ENCODE assay signal across 18 cellular contexts in the genomic region with DNA sequence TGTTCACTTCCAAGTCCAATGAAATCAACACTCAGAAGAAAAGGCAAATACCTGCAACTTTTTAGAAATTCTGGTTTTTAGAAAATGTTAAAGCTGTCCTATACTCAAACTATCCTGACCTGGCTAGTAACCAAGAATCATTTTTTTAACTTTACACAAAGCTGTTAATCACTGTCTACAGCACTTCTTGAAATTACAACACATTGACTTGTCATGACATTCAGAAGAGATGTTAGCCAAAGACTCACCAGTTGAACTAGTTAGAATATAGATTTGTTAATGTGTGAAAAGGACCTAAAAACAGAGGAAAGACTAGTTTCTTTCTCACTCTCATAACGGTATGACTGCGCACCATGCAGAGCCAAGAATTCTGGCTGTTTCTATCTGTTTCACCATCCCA.
A peak's percentile ranks its signal among the peaks of the same experiment; 100 is the strongest.
DNase-seq lines count a peak whose midpoint lies in the region; FAIRE-seq and TF ChIP-seq lines count a peak whose summit lies in the region.
"Had no signal": no experiment of that assay in that cellular context is flagged by ENCODE, and none has a peak within 500 bp of the region (broad histone marks: within the 10 kb centered on the region; RNA-seq: fewer than 3 reads in every experiment).

No MANE protein-coding gene starts in this region.

- H2AK5ac ChIP-seq in neuronal stem cell (ENCODE audit: low read depth, low read length): no peak overlapping the region

- H3K4me3 ChIP-seq in mammary epithelial cell (replicated peaks in 1 of 3; ENCODE audit: insufficient read depth in 1 of 3, low read depth in 2 of 3, low read length in 3 of 3): no peak overlapping the region
- H3K4me3 ChIP-seq in bronchial epithelial cell (ENCODE audit: low read depth, low read length): no peak overlapping the region
- H3K4me3 ChIP-seq in osteoblast (ENCODE audit: insufficient read depth, low read length): no peak overlapping the region
- no peak overlapping the region for H3K4me3 ChIP-seq in neuronal stem cell (ENCODE audit: low read length in 2 of 2)
- H3K4me3 ChIP-seq: HAP-1 had no signal

- in situ Hi-C loops in mammary epithelial cell (cut with MboI; ENCODE audit: low sequenced_read_pairs in 2 of 2): no loop called here

- no peak overlapping the region for H2BK12ac ChIP-seq in neuronal stem cell (ENCODE audit: low read length)

- H3K9ac ChIP-seq in mammary epithelial cell (ENCODE audit: insufficient read depth, low read length): no peak overlapping the region
- H3K9ac ChIP-seq in neuronal stem cell (ENCODE audit: low read depth, low read length, poor library complexity): no peak overlapping the region

- H2BK15ac ChIP-seq in neuronal stem cell (ENCODE audit: low read length): no peak overlapping the region

- H3K27me3 ChIP-seq in mammary epithelial cell (ENCODE audit: insufficient read depth, low read length) (no peaks in the 10 kb centered on the region), bronchial epithelial cell (ENCODE audit: control insufficient read depth, insufficient read depth, low read length) (no peaks in the 10 kb centered on the region), osteoblast (ENCODE audit: insufficient read depth, low read length) (no peaks in the 10 kb centered on the region), neuronal stem cell (ENCODE audit: control insufficient read depth in 3 of 3, insufficient read depth in 3 of 3, low read depth in 1 of 3, low read length in 3 of 3) (no peaks in the 10 kb centered on the region)

- BruUV-seq in mammary epithelial cell (replicated peaks; lab: Mats Ljungman, UMichigan) (no TSS peak), MCF 10A (replicated peaks; lab: Mats Ljungman, UMichigan) (no TSS peak)

- no peaks in the 10 kb centered on the region for H4K20me1 ChIP-seq in mammary epithelial cell (ENCODE audit: insufficient read depth, low read length)
- H4K20me1 ChIP-seq in osteoblast (ENCODE audit: insufficient read depth, low read length): no peaks in the 10 kb centered on the region

- no peak overlapping the region for H3K4me3 Mint-ChIP-seq in MCF 10A (ENCODE audit: unreplicated experiment)
- H3K4me3 Mint-ChIP-seq: CD14-positive monocyte had no signal

- H3K79me2 ChIP-seq in mammary epithelial cell (ENCODE audit: insufficient read depth, low read length) (no peaks in the 10 kb centered on the region), osteoblast (ENCODE audit: insufficient read depth, low read length) (no peaks in the 10 kb centered on the region)

- H3K27ac ChIP-seq in mammary epithelial cell (ENCODE audit: insufficient read depth, low read depth, low read length): peak overlapping the region; percentile 38
- H3K27ac ChIP-seq in osteoblast (ENCODE audit: low read depth, low read length): peak overlapping the region; percentile 82
- no peak overlapping the region for H3K27ac ChIP-seq in neuronal stem cell (replicated peaks; ENCODE audit: low read length)

- H3K18ac ChIP-seq in neuronal stem cell (ENCODE audit: low read length): no peak overlapping the region

- WGBS in mammary epithelial cell (ENCODE audit: low coverage, missing lambda C conversion rate): 100% methylated on average over 2 of the region's 2 CpGs
- no CpG with 5 or more reads among the region's 2 CpGs for WGBS in neuronal stem cell (ENCODE audit: extremely low coverage in 2 of 2, insufficient read length in 2 of 2, insufficient replicate concordance in 1 of 2), 2 donors

- no peaks in the 10 kb centered on the region for H3K79me1 ChIP-seq in neuronal stem cell (ENCODE audit: low read depth, low read length)

- peak; percentile 37 for DNase-seq in mammary epithelial cell
- DNase-seq in MCF 10A (ENCODE audit: unreplicated experiment): no peak
- DNase-seq in bronchial epithelial cell (ENCODE audit: low read depth): peak; percentile 70
- no peak for DNase-seq in osteoblast (ENCODE audit: insufficient read length, low spot score, missing footprints)
- DNase-seq in NCI-H2227 (lab: John Stamatoyannopoulos, UW; ENCODE audit: unreplicated experiment): no peak
- DNase-seq in hippocampal formation (lab: John Stamatoyannopoulos, UW): no peak
- no peak for DNase-seq in neuronal stem cell (ENCODE audit: low spot score)
- no peak for DNase-seq in RPMI8226
- DNase-seq: 8988T, COR-L47, DMS153, EL, NCI-H1436 treated with DMSO at 0.1 percent for 48 hours, NCI-H2107, NCI-H446, SHP77 had no signal

- H2AFZ ChIP-seq in mammary epithelial cell (ENCODE audit: low read depth, low read length) (no peak overlapping the region), osteoblast (ENCODE audit: low read length) (peak overlapping the region; percentile 18), neuronal stem cell (ENCODE audit: low read length) (no peak overlapping the region)

- H3K4me1 ChIP-seq in mammary epithelial cell (ENCODE audit: insufficient read depth, low read length): peaks cover 28% of the 10 kb centered on the region
- H3K4me1 ChIP-seq in osteoblast (ENCODE audit: insufficient read depth, low read length): peaks cover 46% of the 10 kb centered on the region
- H3K4me1 ChIP-seq in neuronal stem cell (ENCODE audit: control insufficient read depth in 2 of 2, insufficient read depth in 1 of 2, low read depth in 1 of 2, low read length in 2 of 2): peaks cover 3 to 4% of the 10 kb centered on the region in 2 donors
- H3K4me1 ChIP-seq: HAP-1 had no signal

- H3K36me3 Mint-ChIP-seq in MCF 10A (ENCODE audit: insufficient read depth, unreplicated experiment): no peaks in the 10 kb centered on the region
- H3K36me3 Mint-ChIP-seq: CD14-positive monocyte had no signal

- H4K8ac ChIP-seq in neuronal stem cell (ENCODE audit: low read depth, low read length): no peak overlapping the region

- H3K4me1 Mint-ChIP-seq in MCF 10A (ENCODE audit: insufficient read depth, unreplicated experiment): peaks cover 28% of the 10 kb centered on the region
- H3K4me1 Mint-ChIP-seq: CD14-positive monocyte had no signal

- H3K36me3 ChIP-seq in mammary epithelial cell (ENCODE audit: insufficient read depth, low read length): no peaks in the 10 kb centered on the region
- H3K36me3 ChIP-seq in bronchial epithelial cell (ENCODE audit: control insufficient read depth, insufficient read depth, low read length): no peaks in the 10 kb centered on the region
- no peaks in the 10 kb centered on the region for H3K36me3 ChIP-seq in osteoblast (ENCODE audit: insufficient read depth, low read length)
- H3K36me3 ChIP-seq in neuronal stem cell (replicated peaks in 1 of 2; ENCODE audit: control insufficient read depth in 2 of 2, insufficient read depth in 2 of 2, low read length in 2 of 2): no peaks in the 10 kb centered on the region
- H3K36me3 ChIP-seq: HAP-1 had no signal

- POLR2A ChIA-PET in MCF 10A (lab: Yijun Ruan, JAX): interaction anchor here (0.7 kb wide), 1 partner anchor 34 kb away, joined by 3 read pairs; no protein-coding TSS in a partner anchor

- H3K9me3 ChIP-seq in mammary epithelial cell (replicated peaks; ENCODE audit: insufficient read depth, low read length) (peaks cover 6% of the 10 kb centered on the region), osteoblast (ENCODE audit: low read depth, low read length) (no peaks in the 10 kb centered on the region), neuronal stem cell (replicated peaks in 1 of 2; ENCODE audit: control insufficient read depth in 2 of 2, insufficient read depth in 1 of 2, low read depth in 1 of 2, low read length in 2 of 2) (no peaks in the 10 kb centered on the region)
- H3K9me3 ChIP-seq: HAP-1 had no signal

- dilution Hi-C loops in mammary epithelial cell (cut with HindIII; ENCODE audit: low sequenced_read_pairs): no loop called here

- TF ChIP-seq CTCF in mammary epithelial cell (conservative IDR thresholded peaks at IDR 0.05 in 1 of 2, IDR thresholded peaks at IDR 0.05 in 1 of 2; ENCODE audit: extremely low read depth in 1 of 2, insufficient read depth in 1 of 2, low read depth in 1 of 2, low read length in 2 of 2) (no peak), MCF 10A (IDR thresholded peaks at IDR 0.05; ENCODE audit: unreplicated experiment) (no peak), bronchial epithelial cell (IDR thresholded peaks at IDR 0.05; ENCODE audit: insufficient read depth, low read length, severe bottlenecking) (no peak), osteoblast (IDR thresholded peaks at IDR 0.05; ENCODE audit: extremely low read depth, low read depth, low read length) (no peak)

- H3K23ac ChIP-seq in neuronal stem cell (ENCODE audit: low read depth, low read length, poor library complexity): no peak overlapping the region

- H2BK5ac ChIP-seq in neuronal stem cell (ENCODE audit: low read length): no peak overlapping the region

- H3K4me2 ChIP-seq in mammary epithelial cell (ENCODE audit: insufficient read depth, low read depth, low read length): peak overlapping the region; percentile 55
- peak overlapping the region; percentile 64 for H3K4me2 ChIP-seq in osteoblast (ENCODE audit: insufficient read depth, low read length)
- no peak overlapping the region for H3K4me2 ChIP-seq in neuronal stem cell (ENCODE audit: insufficient read depth, low read length, poor library complexity, severe bottlenecking)

- CTCF ChIA-PET in mammary epithelial cell (lab: Charles Lee; ENCODE audit: low non-redundant PET) (no interaction called here), MCF 10A (lab: Yijun Ruan, JAX) (no interaction called here)

- H2BK120ac ChIP-seq in neuronal stem cell (ENCODE audit: low read depth, low read length): no peak overlapping the region

- H3K14ac ChIP-seq in neuronal stem cell (ENCODE audit: low read length): no peak overlapping the region

- intact Hi-C loops in mammary epithelial cell (cut with micrococcal nuclease): no loop called here
- intact Hi-C loops in MCF 10A (cut with micrococcal nuclease): no loop called here

- no peak overlapping the region for H3K4ac ChIP-seq in neuronal stem cell (ENCODE audit: low read length)

- no peak overlapping the region for H4K91ac ChIP-seq in neuronal stem cell (ENCODE audit: low read depth, low read length, poor library complexity)

- H3K9me3 Mint-ChIP-seq in MCF 10A (ENCODE audit: unreplicated experiment): no peaks in the 10 kb centered on the region

- no peaks in the 10 kb centered on the region for H3K27me3 Mint-ChIP-seq in MCF 10A (ENCODE audit: insufficient read depth, unreplicated experiment)

- no peak overlapping the region for H3K27ac Mint-ChIP-seq in MCF 10A (ENCODE audit: low read depth, unreplicated experiment)
- H3K27ac Mint-ChIP-seq: CD14-positive monocyte had no signal

- FAIRE-seq in bronchial epithelial cell (lab: Jason Lieb, UNC): no peak

Comparison
In these comparisons a context has a peak if more than half of its experiments do, and no peak if none do; other contexts are left out.
1. DNase-seq: peak in mammary epithelial cell (single experiment) and bronchial epithelial cell (single experiment); none in MCF 10A (single experiment), osteoblast (single experiment), NCI-H2227 (single experiment), hippocampal formation (0 of 2), neuronal stem cell (single experiment) and RPMI8226 (single experiment).